ENCODE assay signal across 20 cellular contexts in the genomic region with DNA sequence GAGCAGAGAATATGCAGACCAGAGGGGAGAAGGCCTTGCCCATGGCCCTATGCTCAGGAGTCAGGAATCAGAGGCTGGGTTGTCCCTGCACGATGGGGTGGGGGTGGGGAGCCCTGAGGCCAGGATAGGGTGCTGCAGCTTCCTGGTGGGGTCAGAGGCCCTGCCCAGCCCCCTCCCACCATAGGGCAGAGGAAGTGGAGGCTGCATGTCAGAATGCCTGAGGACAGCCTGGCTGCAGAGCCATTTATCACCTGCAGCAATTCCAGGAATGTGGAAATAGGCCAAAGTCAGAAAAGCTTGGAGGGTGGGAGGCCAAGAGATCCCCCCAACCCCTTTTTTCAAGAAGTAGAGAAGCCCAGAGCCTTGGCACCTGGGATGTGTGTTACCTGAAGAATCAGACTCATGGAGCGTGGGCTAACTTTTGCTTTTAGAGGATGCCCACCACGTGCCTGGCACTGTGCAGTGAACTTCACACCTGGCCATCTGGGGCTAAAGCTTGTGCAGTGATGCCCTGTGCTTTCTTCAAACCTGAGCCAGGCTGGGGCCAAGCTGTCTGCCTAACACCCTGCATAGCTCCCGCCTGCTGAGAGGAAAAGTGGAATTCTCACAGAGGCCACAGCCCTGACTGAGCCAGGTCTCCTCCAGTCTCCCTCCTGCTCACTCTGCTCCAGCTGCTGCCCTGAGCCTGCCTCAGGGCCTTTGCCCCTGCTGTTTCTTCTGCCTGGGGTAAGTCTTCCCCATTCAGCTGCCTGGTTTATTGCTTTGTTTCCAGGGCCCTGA.
A peak's percentile ranks its signal among the peaks of the same experiment; 100 is the strongest.
DNase-seq lines count a peak whose midpoint lies in the region; ATAC-seq and TF ChIP-seq lines count a peak whose summit lies in the region.
"Had no signal": no experiment of that assay in that cellular context is flagged by ENCODE, and none has a peak within 500 bp of the region (broad histone marks: within the 10 kb centered on the region; RNA-seq: fewer than 3 reads in every experiment).

No MANE protein-coding gene starts in this region.

- H3K4me3 Mint-ChIP-seq in activated CD8-positive, alpha-beta memory T cell treated with anti-CD3 and anti-CD28 coated beads, Interleukin-2, amount 10 ng/mL, durations not matched to agents 7 days and 5 days = no peak overlapping the region
- H3K4me3 Mint-ChIP-seq: activated CD4-positive, alpha-beta memory T cell treated with anti-CD3 and anti-CD28 coated beads for 36 hours had no signal

- no peaks in the 10 kb centered on the region for H3K27me3 Mint-ChIP-seq in activated CD8-positive, alpha-beta memory T cell treated with anti-CD3 and anti-CD28 coated beads, Interleukin-2, amount 10 ng/mL, durations not matched to agents 7 days and 5 days
- H3K27me3 Mint-ChIP-seq: activated CD4-positive, alpha-beta memory T cell treated with anti-CD3 and anti-CD28 coated beads for 36 hours had no signal

- H3K27me3 ChIP-seq in stomach = peaks cover 0 to 23% (median 3%) of the 10 kb centered on the region in 3 donors
- H3K27me3 ChIP-seq: sigmoid colon, thyroid gland had no signal

- no peak for ATAC-seq in activated CD8-positive, alpha-beta memory T cell treated with anti-CD3 and anti-CD28 coated beads, Interleukin-2, amount 10 ng/mL, durations not matched to agents 7 days and 5 days

- H3K9me3 Mint-ChIP-seq in activated CD8-positive, alpha-beta memory T cell treated with anti-CD3 and anti-CD28 coated beads, Interleukin-2, amount 10 ng/mL, durations not matched to agents 7 days and 5 days (ENCODE audit: low read depth) = no peaks in the 10 kb centered on the region
- H3K9me3 Mint-ChIP-seq: activated CD4-positive, alpha-beta memory T cell treated with anti-CD3 and anti-CD28 coated beads for 36 hours; activated T-helper 2 cell treated with anti-CD3 and anti-CD28 coated beads, Interferon-gamma antibody, Interleukin-2, Interleukin-4, amounts not matched to agents 10 μg/mL and 5 μg/mL and 100 μg/mL, durations not matched to agents 14 hours and 24 hours and 36 hours had no signal

- H3K27ac ChIP-seq in stomach = no peak overlapping the region
- H3K27ac ChIP-seq: sigmoid colon, SJSA1, thyroid gland had no signal

- no peak overlapping the region for H3K4me3 ChIP-seq in stomach
- no peak overlapping the region for H3K4me3 ChIP-seq in foreskin fibroblast (ENCODE audit: low read depth in 1 of 2, low read length in 2 of 2)
- H3K4me3 ChIP-seq: sigmoid colon, SJSA1, thyroid gland had no signal

- no peaks in the 10 kb centered on the region for H3K36me3 ChIP-seq in stomach
- H3K36me3 ChIP-seq: sigmoid colon, SJSA1, thyroid gland had no signal

- no peaks in the 10 kb centered on the region for H3K36me3 Mint-ChIP-seq in activated CD8-positive, alpha-beta memory T cell treated with anti-CD3 and anti-CD28 coated beads, Interleukin-2, amount 10 ng/mL, durations not matched to agents 7 days and 5 days
- H3K36me3 Mint-ChIP-seq: activated CD4-positive, alpha-beta memory T cell treated with anti-CD3 and anti-CD28 coated beads for 36 hours had no signal

- 51 to 63% (median 56%) methylated on average over 4 of the region's 4 CpGs for WGBS in stomach, 5 donors

- CTCF ChIA-PET in activated CD8-positive, alpha-beta memory T cell treated with anti-CD3 and anti-CD28 coated beads, Interleukin-2, amount 10 ng/mL, durations not matched to agents 7 days and 5 days (lab: Charles Lee) = no interaction called here

- H3K9me3 ChIP-seq in stomach = peaks cover 0 to 4% (median 1%) of the 10 kb centered on the region in 4 donors
- H3K9me3 ChIP-seq: sigmoid colon, SJSA1, thyroid gland had no signal

- TF ChIP-seq CTCF in stomach (IDR thresholded peaks at IDR 0.05) (no peak), foreskin fibroblast (IDR thresholded peaks at IDR 0.05; ENCODE audit: low read depth, low read length) (no peak)

- H3K27ac Mint-ChIP-seq in activated CD8-positive, alpha-beta memory T cell treated with anti-CD3 and anti-CD28 coated beads, Interleukin-2, amount 10 ng/mL, durations not matched to agents 7 days and 5 days = no peak overlapping the region
- H3K27ac Mint-ChIP-seq: activated CD4-positive, alpha-beta memory T cell treated with anti-CD3 and anti-CD28 coated beads for 36 hours; activated T-helper 2 cell treated with anti-CD3 and anti-CD28 coated beads, Interferon-gamma antibody, Interleukin-2, Interleukin-4, amounts not matched to agents 10 μg/mL and 5 μg/mL and 100 μg/mL, durations not matched to agents 14 hours and 24 hours and 36 hours had no signal

- TF ChIP-seq POLR2A in stomach (IDR thresholded peaks at IDR 0.05) = no peak

- intact Hi-C loops in stomach (cut with DNase I; ENCODE audit: low total_unique reads) = no loop called here

- H3K4me1 ChIP-seq in stomach = no peaks in the 10 kb centered on the region
- H3K4me1 ChIP-seq: sigmoid colon, SJSA1, thyroid gland had no signal

- TF ChIP-seq EP300 in stomach (IDR thresholded peaks at IDR 0.05) = no peak

- H3K4me1 Mint-ChIP-seq in activated CD8-positive, alpha-beta memory T cell treated with anti-CD3 and anti-CD28 coated beads, Interleukin-2, amount 10 ng/mL, durations not matched to agents 7 days and 5 days = no peaks in the 10 kb centered on the region

- peak; percentile 40 for DNase-seq in activated CD8-positive, alpha-beta memory T cell treated with anti-CD3 and anti-CD28 coated beads, Interleukin-2, amount 50 U/mL, for 48 hours
- DNase-seq in activated CD8-positive, alpha-beta memory T cell treated with anti-CD3 and anti-CD28 coated beads, Interleukin-2, amount 10 ng/mL, durations not matched to agents 7 days and 5 days = no peak
- DNase-seq in RPMI7951 (ENCODE audit: low read depth) (peak; percentile 5), iPS-NIHi11 (ENCODE audit: low spot score) (peak; percentile 65), stomach (peak; percentile 19), NCI-H2196 treated with DMSO at 0.1 percent for 48 hours (lab: John Stamatoyannopoulos, UW; ENCODE audit: unreplicated experiment) (no peak), foreskin fibroblast (no peak)
- no peak for DNase-seq in stimulated activated naive CD4-positive, alpha-beta T cell treated with Interleukin-2 at 50 U/mL for 16 hours (lab: John Stamatoyannopoulos, UW)
- DNase-seq: activated CD4-positive, alpha-beta memory T cell treated with anti-CD3 and anti-CD28 coated beads for 36 hours; anterior cingulate cortex; Karpas-422; kidney; NCI-H1694; NCI-H446 treated with DMSO at 0.1 percent for 48 hours; occipital lobe; sigmoid colon; stimulated activated CD4-positive, alpha-beta T cell treated with anti-CD3 and anti-CD28 coated beads, Interleukin-2, amount 100 ng/mL, for 48 hours; thyroid gland had no signal

Comparison
In these comparisons a context has a peak if more than half of its experiments do, and no peak if none do; other contexts are left out.
1. DNase-seq: peak in activated CD8-positive, alpha-beta memory T cell treated with anti-CD3 and anti-CD28 coated beads, Interleukin-2, amount 50 U/mL, for 48 hours (single experiment), RPMI7951 (single experiment), iPS-NIHi11 (single experiment) and stomach (single experiment); none in activated CD8-positive, alpha-beta memory T cell treated with anti-CD3 and anti-CD28 coated beads, Interleukin-2, amount 10 ng/mL, durations not matched to agents 7 days and 5 days (single experiment), stimulated activated naive CD4-positive, alpha-beta T cell treated with Interleukin-2 at 50 U/mL for 16 hours (single experiment), NCI-H2196 treated with DMSO at 0.1 percent for 48 hours (single experiment) and foreskin fibroblast (0 of 2).